12 cellular contexts compared by ENCODE assay signal in the genomic region with DNA sequence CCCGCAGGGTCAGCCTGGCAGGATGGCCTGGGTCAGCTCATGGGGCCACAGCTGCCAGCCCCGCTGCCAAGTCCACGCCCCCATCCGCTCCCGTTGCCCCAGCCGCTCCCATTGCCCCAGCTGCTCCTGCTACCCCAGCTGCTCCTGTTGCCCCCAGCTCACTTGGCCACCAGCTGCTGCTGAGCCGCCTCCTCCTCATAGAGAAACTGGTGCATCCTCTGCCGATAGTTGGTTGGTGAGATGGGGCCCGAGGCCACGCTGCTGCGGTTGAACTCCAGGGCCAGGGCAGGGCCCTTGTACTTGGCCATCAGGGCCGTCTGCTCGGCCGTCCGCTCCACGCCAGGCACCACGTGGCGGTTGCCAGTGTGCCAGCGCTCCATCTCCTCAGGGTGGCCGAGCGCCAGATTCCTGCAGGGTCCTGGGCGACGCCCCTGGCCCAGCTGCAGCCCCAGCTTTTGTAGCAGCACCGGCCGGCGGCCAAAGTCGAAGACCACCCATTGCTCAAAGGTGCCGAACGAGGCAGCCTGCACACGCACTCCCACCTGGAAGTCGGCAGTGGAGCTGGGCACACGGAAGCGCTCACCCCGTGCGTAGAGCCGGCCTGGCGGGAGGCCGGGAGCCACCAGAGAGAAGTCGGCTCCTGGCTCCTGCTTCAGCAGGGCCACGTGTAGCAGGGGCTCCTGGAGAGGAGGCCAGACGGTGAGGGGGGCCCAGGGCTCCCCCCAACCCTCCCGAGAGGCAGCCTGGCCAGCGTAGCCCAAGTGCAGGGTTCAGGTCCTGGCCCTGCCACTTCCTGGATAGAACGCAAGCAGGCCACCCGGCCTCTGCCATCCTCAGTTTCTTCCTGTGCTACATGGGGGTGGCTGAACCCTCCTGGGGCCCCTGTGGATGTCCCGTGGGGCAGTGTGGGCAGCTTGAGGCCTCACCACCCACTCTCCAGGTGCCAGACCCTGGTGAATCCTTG. TPM values are rescaled to one million over a fixed set of nuclear protein-coding genes. Genes with fewer than 3 reads are reported as not detected.
A peak's percentile ranks its signal among the peaks of the same experiment; 100 is the strongest.
DNase-seq lines count a peak whose midpoint lies in the region; ATAC-seq and TF ChIP-seq lines count a peak whose summit lies in the region.
"Had no signal": no experiment of that assay in that cellular context is flagged by ENCODE, and none has a peak within 500 bp of the region (broad histone marks: within the 10 kb centered on the region; RNA-seq: fewer than 3 reads in every experiment).

No MANE protein-coding gene starts in this region.

- H3K4me1 Mint-ChIP-seq in activated naive CD8-positive, alpha-beta T cell (ENCODE audit: low read depth): peaks cover 17% of the 10 kb centered on the region
- H3K4me1 Mint-ChIP-seq in activated naive CD8-positive, alpha-beta T cell treated with anti-CD3 and anti-CD28 coated beads for 36 hours: peaks cover 19% of the 10 kb centered on the region
- H3K4me1 Mint-ChIP-seq in stimulated activated effector memory CD8-positive, alpha-beta T cell treated with anti-CD3 and anti-CD28 coated beads, Interleukin-12 subunit alpha, Interleukin-12 subunit beta, amount 100 ng/mL, for 72 hours: peaks cover 25% of the 10 kb centered on the region
- H3K4me1 Mint-ChIP-seq: nephron had no signal

- peaks cover 32% of the 10 kb centered on the region for H3K36me3 ChIP-seq in RWPE2 (ENCODE audit: low read depth)

- no peaks in the 10 kb centered on the region for H3K36me3 Mint-ChIP-seq in activated naive CD8-positive, alpha-beta T cell
- no peaks in the 10 kb centered on the region for H3K36me3 Mint-ChIP-seq in activated naive CD8-positive, alpha-beta T cell treated with anti-CD3 and anti-CD28 coated beads for 36 hours
- peaks cover 13% of the 10 kb centered on the region for H3K36me3 Mint-ChIP-seq in stimulated activated effector memory CD8-positive, alpha-beta T cell treated with anti-CD3 and anti-CD28 coated beads, Interleukin-12 subunit alpha, Interleukin-12 subunit beta, amount 100 ng/mL, for 72 hours

- TF ChIP-seq CTCF in RWPE2 (IDR thresholded peaks at IDR 0.05; ENCODE audit: poor library complexity, severe bottlenecking): no peak

- no peaks in the 10 kb centered on the region for H3K27me3 ChIP-seq in RWPE2 (ENCODE audit: insufficient read depth, poor library complexity, severe bottlenecking)
- H3K27me3 ChIP-seq: esophagus muscularis mucosa had no signal

- H3K27ac Mint-ChIP-seq in activated naive CD8-positive, alpha-beta T cell: no peak overlapping the region
- no peak overlapping the region for H3K27ac Mint-ChIP-seq in activated naive CD8-positive, alpha-beta T cell treated with anti-CD3 and anti-CD28 coated beads for 36 hours
- no peak overlapping the region for H3K27ac Mint-ChIP-seq in stimulated activated effector memory CD8-positive, alpha-beta T cell treated with anti-CD3 and anti-CD28 coated beads, Interleukin-12 subunit alpha, Interleukin-12 subunit beta, amount 100 ng/mL, for 72 hours
- H3K27ac Mint-ChIP-seq: nephron; T-helper 1 cell treated with Interleukin-12 subunit alpha and Interleukin-12 subunit beta and Interleukin-4 antibody, amounts not matched to agents 30 μg/mL and 1 μg/mL, for 36 hours had no signal

- H3K27me3 Mint-ChIP-seq in activated naive CD8-positive, alpha-beta T cell: no peaks in the 10 kb centered on the region
- no peaks in the 10 kb centered on the region for H3K27me3 Mint-ChIP-seq in activated naive CD8-positive, alpha-beta T cell treated with anti-CD3 and anti-CD28 coated beads for 36 hours

- H3K27ac ChIP-seq in RWPE2 (ENCODE audit: poor library complexity, severe bottlenecking): no peak overlapping the region
- H3K27ac ChIP-seq: esophagus muscularis mucosa had no signal

- DNase-seq in activated naive CD8-positive, alpha-beta T cell treated with anti-CD3 and anti-CD28 coated beads for 36 hours: no peak
- DNase-seq in RWPE2 (ENCODE audit: low spot score): peak; percentile 85
- DNase-seq in stimulated activated effector memory CD8-positive, alpha-beta T cell treated with anti-CD3 and anti-CD28 coated beads, Interleukin-12 subunit alpha, Interleukin-12 subunit beta, amount 100 ng/mL, for 72 hours (ENCODE audit: low spot score in 2 of 2): no peak
- no peak for DNase-seq in head of caudate nucleus
- DNase-seq: NCI-H526 treated with DMSO at 0.1 percent for 48 hours had no signal

- H3K4me3 Mint-ChIP-seq in activated naive CD8-positive, alpha-beta T cell: peak overlapping the region; percentile 32
- no peak overlapping the region for H3K4me3 Mint-ChIP-seq in activated naive CD8-positive, alpha-beta T cell treated with anti-CD3 and anti-CD28 coated beads for 36 hours
- H3K4me3 Mint-ChIP-seq in stimulated activated effector memory CD8-positive, alpha-beta T cell treated with anti-CD3 and anti-CD28 coated beads, Interleukin-12 subunit alpha, Interleukin-12 subunit beta, amount 100 ng/mL, for 72 hours: peak overlapping the region; percentile 73
- H3K4me3 Mint-ChIP-seq: nephron; T-helper 1 cell treated with Interleukin-12 subunit alpha and Interleukin-12 subunit beta and Interleukin-4 antibody, amounts not matched to agents 30 μg/mL and 1 μg/mL, for 36 hours had no signal

- H3K4me3 ChIP-seq in RWPE2 (ENCODE audit: severe bottlenecking): no peak overlapping the region

- no peak for ATAC-seq in RWPE2 (ENCODE audit: low read depth)
- ATAC-seq in stimulated activated effector memory CD8-positive, alpha-beta T cell treated with anti-CD3 and anti-CD28 coated beads, Interleukin-12 subunit alpha, Interleukin-12 subunit beta, amount 100 ng/mL, for 72 hours: no peak
- ATAC-seq in HG03521 (IDR thresholded peaks at IDR 0.05; ENCODE audit: unreplicated experiment): no peak
- ATAC-seq: HCT116 had no signal

- intact Hi-C loops in head of caudate nucleus (cut with DNase I): no loop called here

- no peaks in the 10 kb centered on the region for H3K9me3 ChIP-seq in RWPE2 (ENCODE audit: severe bottlenecking)
- H3K9me3 ChIP-seq: esophagus muscularis mucosa had no signal

- H3K4me1 ChIP-seq in RWPE2 (ENCODE audit: insufficient read depth, poor library complexity, severe bottlenecking): no peaks in the 10 kb centered on the region

- no peaks in the 10 kb centered on the region for H3K9me3 Mint-ChIP-seq in activated naive CD8-positive, alpha-beta T cell (ENCODE audit: low read depth)
- no peaks in the 10 kb centered on the region for H3K9me3 Mint-ChIP-seq in activated naive CD8-positive, alpha-beta T cell treated with anti-CD3 and anti-CD28 coated beads for 36 hours
- no peaks in the 10 kb centered on the region for H3K9me3 Mint-ChIP-seq in stimulated activated effector memory CD8-positive, alpha-beta T cell treated with anti-CD3 and anti-CD28 coated beads, Interleukin-12 subunit alpha, Interleukin-12 subunit beta, amount 100 ng/mL, for 72 hours
- H3K9me3 Mint-ChIP-seq: nephron; T-helper 1 cell treated with Interleukin-12 subunit alpha and Interleukin-12 subunit beta and Interleukin-4 antibody, amounts not matched to agents 30 μg/mL and 1 μg/mL, for 36 hours had no signal

RNA-seq across cellular contexts. Expression of gene HELZ2, which starts 4.8 kb away (rescaled TPM):
- total RNA-seq in activated naive CD8-positive, alpha-beta T cell treated with anti-CD3 and anti-CD28 coated beads for 36 hours: 10 to 100 TPM; 22.2 to 22.6 TPM

RNA-seq across cellular contexts. Expression of gene FNDC11, which starts 15.3 kb away (rescaled TPM):
- under 1 TPM; 0.10 to 0.20 TPM for total RNA-seq in activated naive CD8-positive, alpha-beta T cell treated with anti-CD3 and anti-CD28 coated beads for 36 hours

RNA-seq across cellular contexts. Expression of gene SRMS, which starts 21.7 kb away (rescaled TPM):
- total RNA-seq in activated naive CD8-positive, alpha-beta T cell treated with anti-CD3 and anti-CD28 coated beads for 36 hours: not detected
- total RNA-seq: esophagus muscularis mucosa, LHCN-M2 had no signal

RNA-seq across cellular contexts. Expression of gene PTK6, which starts 32.1 kb away (rescaled TPM):
- under 1 TPM; 0.16 to 0.26 TPM for total RNA-seq in activated naive CD8-positive, alpha-beta T cell treated with anti-CD3 and anti-CD28 coated beads for 36 hours

RNA-seq across cellular contexts. Expression of gene PPDPF, which starts 48.7 kb away (rescaled TPM):
- 100 to 1,000 TPM; 128 to 136 TPM for total RNA-seq in activated naive CD8-positive, alpha-beta T cell treated with anti-CD3 and anti-CD28 coated beads for 36 hours
